In the genomic region with DNA sequence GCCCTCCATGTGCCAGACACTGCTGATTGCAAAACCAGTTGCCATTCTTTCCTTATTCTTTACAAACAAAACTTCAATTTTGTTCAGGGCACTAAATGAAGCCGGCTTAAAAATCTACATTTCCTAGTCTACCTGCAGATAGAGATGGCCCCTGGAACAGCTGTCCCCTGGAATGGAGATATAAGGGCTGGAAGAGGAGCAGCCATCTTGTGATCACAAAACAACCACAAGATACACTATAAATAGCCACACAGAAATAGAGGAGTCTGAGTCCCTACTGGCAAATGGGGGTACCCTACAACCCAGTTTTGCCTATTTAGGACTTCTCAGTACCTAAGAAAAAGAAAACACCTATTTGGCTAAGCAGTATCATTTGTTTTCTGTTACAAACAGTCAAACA, we compare ENCODE assay signal across 15 cellular contexts.
A peak's percentile ranks its signal among the peaks of the same experiment; 100 is the strongest.
DNase-seq lines count a peak whose midpoint lies in the region; ATAC-seq and TF ChIP-seq lines count a peak whose summit lies in the region.
"Had no signal": no experiment of that assay in that cellular context is flagged by ENCODE, and none has a peak within 500 bp of the region (broad histone marks: within the 10 kb centered on the region; RNA-seq: fewer than 3 reads in every experiment).

No MANE protein-coding gene starts in this region.

- peak overlapping the region; percentile 87 for H3K27ac ChIP-seq in KMS-11
- peak overlapping the region; percentile 56 for H3K27ac ChIP-seq in caudate nucleus (ENCODE audit: low read depth, low read length)
- H3K27ac ChIP-seq in skeletal muscle tissue (ENCODE audit: low read depth, low read length) = peak overlapping the region; percentile 98
- H3K27ac ChIP-seq: gastroesophageal sphincter, parathyroid adenoma, PC-9, tibial artery had no signal

- peak overlapping the region; percentile 65 for H3K4me2 ChIP-seq in KMS-11
- H3K4me2 ChIP-seq: PC-9 had no signal

- H3K79me2 ChIP-seq in KMS-11 (ENCODE audit: insufficient read depth, low read depth) = peaks cover 91% of the 10 kb centered on the region

- H3K4me1 ChIP-seq in KMS-11 (ENCODE audit: low read depth, poor library complexity, severe bottlenecking) = peaks cover 60% of the 10 kb centered on the region
- H3K4me1 ChIP-seq in skeletal muscle tissue (ENCODE audit: control insufficient read depth in 3 of 3, insufficient read depth in 3 of 3, low read length in 3 of 3) = peaks cover 16 to 37% (median 28%) of the 10 kb centered on the region in 3 donors
- H3K4me1 ChIP-seq: parathyroid adenoma had no signal

- DNase-seq in GM12865 (ENCODE audit: low read depth) = no peak
- DNase-seq in caudate nucleus (lab: John Stamatoyannopoulos, UW) = no peak
- DNase-seq in ureter (ENCODE audit: low spot score) = no peak
- no peak for DNase-seq in globus pallidus (ENCODE audit: low spot score)
- DNase-seq: activated CD4-positive, alpha-beta memory T cell treated with anti-CD3 and anti-CD28 coated beads, Interleukin-2, amount 10 ng/mL, durations not matched to agents 7 days and 5 days; activated T-cell treated with anti-CD3 and anti-CD28 coated beads, Interleukin-2, amount 50 U/mL, for 24 hours; NCI-H526; PC-9; tibial artery had no signal

- peaks cover 24% of the 10 kb centered on the region for H4K20me1 ChIP-seq in KMS-11 (ENCODE audit: insufficient read depth)

- no peak overlapping the region for H2AFZ ChIP-seq in KMS-11 (ENCODE audit: low read depth)
- H2AFZ ChIP-seq: parathyroid adenoma, PC-9 had no signal

- H3K4me3 ChIP-seq in GM12865 (ENCODE audit: low read depth, low read length) (peak overlapping the region; percentile 89), KMS-11 (IDR thresholded peaks at IDR 0.05; ENCODE audit: insufficient read depth, low read depth, low read length) (no peak overlapping the region), skeletal muscle tissue (ENCODE audit: low read length in 3 of 3) (peak overlapping the region; percentile 58 to 99 (median 59))
- H3K4me3 ChIP-seq: gastroesophageal sphincter, PC-9, tibial artery had no signal

- TF ChIP-seq CTCF in GM12865 (IDR thresholded peaks at IDR 0.05; ENCODE audit: insufficient read depth, low read depth, low read length, missing control alignments) (no peak), KMS-11 (conservative IDR thresholded peaks at IDR 0.05; ENCODE audit: low read depth, low read length) (no peak)

- peak overlapping the region; percentile 84; the same call in 1 of the 2 replicates for H3K9ac ChIP-seq in KMS-11
- H3K9ac ChIP-seq in skeletal muscle tissue (ENCODE audit: low read depth in 1 of 3, low read length in 3 of 3) = peak overlapping the region; percentile 97 to 98 (median 98)
- H3K9ac ChIP-seq: parathyroid adenoma had no signal

- H3K27me3 ChIP-seq in KMS-11 (ENCODE audit: insufficient read depth, low read depth) (no peaks in the 10 kb centered on the region), skeletal muscle tissue (ENCODE audit: control insufficient read depth in 3 of 3, insufficient read depth in 3 of 3, low read length in 3 of 3) (no peaks in the 10 kb centered on the region)
- H3K27me3 ChIP-seq: gastroesophageal sphincter, tibial artery had no signal

- H3K36me3 ChIP-seq in KMS-11 (ENCODE audit: insufficient read depth) (no peaks in the 10 kb centered on the region), skeletal muscle tissue (ENCODE audit: control insufficient read depth in 3 of 3, insufficient read depth in 3 of 3, low read length in 3 of 3) (no peaks in the 10 kb centered on the region)
- H3K36me3 ChIP-seq: gastroesophageal sphincter, tibial artery had no signal

- no peak for ATAC-seq in HG03457 (IDR thresholded peaks at IDR 0.05; ENCODE audit: unreplicated experiment)
- ATAC-seq: gastroesophageal sphincter, HepG2 had no signal

- no peaks in the 10 kb centered on the region for H3K9me3 ChIP-seq in skeletal muscle tissue (ENCODE audit: control insufficient read depth in 3 of 3, low read length in 3 of 3)
- H3K9me3 ChIP-seq: gastroesophageal sphincter, tibial artery had no signal
